1 cellular context compared by ENCODE assay signal in genomic region chr5:59007460-59008063, GRCh38.
TF ChIP-seq lines count a peak whose summit lies in the region.

No MANE protein-coding gene starts in this region.

TF ChIP-seq in H1, 55 proteins besides CTCF, POLR2A, EP300 and RAD21 (continued from another document):
- TF ChIP-seq CHD7 (IDR thresholded peaks at IDR 0.05; ENCODE audit: insufficient replicate concordance, low read length) (no peak), JUND (IDR thresholded peaks at IDR 0.05; ENCODE audit: low read length) (no peak), TCF12 (IDR thresholded peaks at IDR 0.05; ENCODE audit: low read depth, low read length) (no peak), GABPA (IDR thresholded peaks at IDR 0.05; ENCODE audit: borderline replicate concordance, insufficient read depth, low read length) (no peak), POU5F1 (IDR thresholded peaks at IDR 0.05; ENCODE audit: low read depth, low read length) (no peak), BACH1 (IDR thresholded peaks at IDR 0.05; ENCODE audit: low read length) (no peak), ASH2L (IDR thresholded peaks at IDR 0.05; ENCODE audit: low read length) (no peak), SP2 (IDR thresholded peaks at IDR 0.05; ENCODE audit: low read length) (no peak), CEBPB (IDR thresholded peaks at IDR 0.05; ENCODE audit: low read depth, low read length) (no peak), CREB1 (IDR thresholded peaks at IDR 0.05) (no peak), TEAD4 (IDR thresholded peaks at IDR 0.05; ENCODE audit: low read depth, low read length) (no peak), RNF2 (IDR thresholded peaks at IDR 0.05; ENCODE audit: borderline replicate concordance, low read depth, low read length, missing control alignments, poor library complexity, severe bottlenecking) (no peak), RFX5 (IDR thresholded peaks at IDR 0.05; ENCODE audit: borderline replicate concordance, low read depth, low read length) (no peak)
TF ChIP-seq in H1: peak in this region for 0.
